ENCODE assay signal across 23 cellular contexts in genomic region chr6:40693767-40694166, GRCh38.
DNase-seq lines count a peak whose midpoint lies in the region; ATAC-seq, FAIRE-seq and TF ChIP-seq lines count a peak whose summit lies in the region.
"Had no signal": no experiment of that assay in that cellular context is flagged by ENCODE, and none has a peak within 500 bp of the region (broad histone marks: within the 10 kb centered on the region; RNA-seq: fewer than 3 reads in every experiment).

No MANE protein-coding gene starts in this region.

- no peaks in the 10 kb centered on the region for H3K4me1 Mint-ChIP-seq in T-helper 2 cell treated with Interferon-gamma antibody and Interleukin-4, amounts not matched to agents 5 μg/mL and 100 μg/mL, for 36 hours (ENCODE audit: low read depth)
- H3K4me1 Mint-ChIP-seq: CD14-positive monocyte; CD4-positive, alpha-beta memory T cell; CD8-positive, alpha-beta memory T cell had no signal

- no peaks in the 10 kb centered on the region for H3K9me3 Mint-ChIP-seq in T-helper 2 cell treated with Interferon-gamma antibody and Interleukin-4, amounts not matched to agents 5 μg/mL and 100 μg/mL, for 36 hours
- H3K9me3 Mint-ChIP-seq: CD4-positive, alpha-beta memory T cell had no signal

- H3K4me3 Mint-ChIP-seq in T-helper 2 cell treated with Interferon-gamma antibody and Interleukin-4, amounts not matched to agents 5 μg/mL and 100 μg/mL, for 36 hours = no peak overlapping the region
- H3K4me3 Mint-ChIP-seq: CD14-positive monocyte; CD4-positive, alpha-beta memory T cell; CD4-positive, CD25-positive, alpha-beta regulatory T cell; CD8-positive, alpha-beta memory T cell had no signal

- ATAC-seq in HG03108 (IDR thresholded peaks at IDR 0.05; ENCODE audit: unreplicated experiment) (no peak), left lobe of liver (no peak)
- ATAC-seq: A549 had no signal

- no peaks in the 10 kb centered on the region for H3K36me3 Mint-ChIP-seq in T-helper 2 cell treated with Interferon-gamma antibody and Interleukin-4, amounts not matched to agents 5 μg/mL and 100 μg/mL, for 36 hours (ENCODE audit: low read depth)
- H3K36me3 Mint-ChIP-seq: CD14-positive monocyte; CD4-positive, alpha-beta memory T cell; CD4-positive, CD25-positive, alpha-beta regulatory T cell; CD8-positive, alpha-beta memory T cell had no signal

- DNase-seq in D721Med (ENCODE audit: insufficient read length, low spot score) (peak; percentile 52), NCI-H524 treated with DMSO at 0.1 percent for 48 hours (lab: John Stamatoyannopoulos, UW) (peak; percentile 82), NCI-H82 treated with DMSO at 0.1 percent for 48 hours (lab: John Stamatoyannopoulos, UW; ENCODE audit: unreplicated experiment) (peak; percentile 62), kidney tubule cell (ENCODE audit: low spot score) (peak; percentile 8), Ammon's horn (ENCODE audit: low spot score) (no peak), left lobe of liver (ENCODE audit: low spot score) (no peak)
- no peak for DNase-seq in T-helper 2 cell treated with Interferon-gamma antibody and Interleukin-4, amounts not matched to agents 5 μg/mL and 100 μg/mL, for 36 hours (ENCODE audit: low spot score)
- DNase-seq: AML-193; BE2C; C1 segment of cervical spinal cord; CD4-positive, alpha-beta memory T cell; CD4-positive, CD25-positive, alpha-beta regulatory T cell; CD8-positive, alpha-beta memory T cell; COR-L47; DMS79 treated with DMSO at 0.1 percent for 48 hours; GF-D8 had no signal

- FAIRE-seq in D721Med (lab: Jason Lieb, UNC) = peak; percentile 97
- FAIRE-seq: A549, G401.6, GM12891, GM18507, GM19239 had no signal

- no peak for TF ChIP-seq CTCF in D721Med (IDR thresholded peaks at IDR 0.05; ENCODE audit: insufficient read depth, missing control alignments)

- no peaks in the 10 kb centered on the region for H3K27me3 Mint-ChIP-seq in T-helper 2 cell treated with Interferon-gamma antibody and Interleukin-4, amounts not matched to agents 5 μg/mL and 100 μg/mL, for 36 hours (ENCODE audit: low read depth)

- H3K27ac Mint-ChIP-seq in T-helper 2 cell treated with Interferon-gamma antibody and Interleukin-4, amounts not matched to agents 5 μg/mL and 100 μg/mL, for 36 hours = no peak overlapping the region
- H3K27ac Mint-ChIP-seq: CD14-positive monocyte; CD4-positive, alpha-beta memory T cell; CD4-positive, CD25-positive, alpha-beta regulatory T cell; CD8-positive, alpha-beta memory T cell had no signal

Comparison
In these comparisons a context has a peak if more than half of its experiments do, and no peak if none do; other contexts are left out.
1. DNase-seq: peak in D721Med (single experiment), NCI-H524 treated with DMSO at 0.1 percent for 48 hours (single experiment), NCI-H82 treated with DMSO at 0.1 percent for 48 hours (single experiment) and kidney tubule cell (single experiment); none in Ammon's horn (single experiment), T-helper 2 cell treated with Interferon-gamma antibody and Interleukin-4, amounts not matched to agents 5 μg/mL and 100 μg/mL, for 36 hours (single experiment) and left lobe of liver (single experiment).